Comparison of ENCODE assay signal across 8 cellular contexts in genomic region chr6:118934461-118935330, GRCh38. TPM values are rescaled to one million over a fixed set of nuclear protein-coding genes. Genes with fewer than 3 reads are reported as not detected.
DNase-seq lines count a peak whose midpoint lies in the region; ATAC-seq lines count a peak whose summit lies in the region.

MCM9 (minus strand) TSS chr6:118935159; CDS start chr6:118931723, 3,436 bp downstream.

- H3K9me3 ChIP-seq in BLaER1 treated with 17β-estradiol and CSF1 and Interleukin-3, amounts not matched to agents 10 nM and 100 nM (replicated peaks in 1 of 11), result peaks cover 0 to 11% (median 6%) of the 10 kb centered on the region in 11 experiments; a peak in 6 of 22 replicates

- H3K36me3 ChIP-seq in BLaER1 treated with 17β-estradiol and CSF1 and Interleukin-3, amounts not matched to agents 10 nM and 100 nM, result peaks cover 13 to 33% (median 26%) of the 10 kb centered on the region in 11 experiments

- H3K9ac ChIP-seq in BLaER1 treated with 17β-estradiol and CSF1 and Interleukin-3, amounts not matched to agents 10 nM and 100 nM, result peak within 1 kb of the TSS; percentile 87 to 97 (median 92)

- H3K27me3 ChIP-seq in BLaER1 treated with 17β-estradiol and CSF1 and Interleukin-3, amounts not matched to agents 10 nM and 100 nM, result no peaks in the 10 kb centered on the region

- POLR2A ChIA-PET in activated CD4-positive, alpha-beta T cell treated with anti-CD3 and anti-CD28 coated beads, Interleukin-2, amount 10 ng/mL, durations not matched to agents 7 days and 5 days (lab: Charles Lee), result no interaction called here

- CTCF ChIA-PET in activated CD4-positive, alpha-beta T cell treated with anti-CD3 and anti-CD28 coated beads, Interleukin-2, amount 10 ng/mL, durations not matched to agents 7 days and 5 days (lab: Charles Lee), result interaction anchor here (0.7 to 1.4 kb wide), 3 partner anchors 13 to 225 kb away, joined by 3 to 4 read pairs (median 3); no protein-coding TSS in a partner anchor

- no peaks in the 10 kb centered on the region for H3K27me3 Mint-ChIP-seq in activated CD4-positive, alpha-beta T cell treated with anti-CD3 and anti-CD28 coated beads, Interleukin-2, amount 10 ng/mL, durations not matched to agents 7 days and 5 days

- H3K36me3 Mint-ChIP-seq in activated CD4-positive, alpha-beta T cell treated with anti-CD3 and anti-CD28 coated beads, Interleukin-2, amount 10 ng/mL, durations not matched to agents 7 days and 5 days (ENCODE audit: low read depth), result peaks cover 28% of the 10 kb centered on the region

- H3K4me3 Mint-ChIP-seq in activated CD4-positive, alpha-beta T cell treated with anti-CD3 and anti-CD28 coated beads, Interleukin-2, amount 10 ng/mL, durations not matched to agents 7 days and 5 days, result peak within 1 kb of the TSS; percentile 81

- H3K9me3 Mint-ChIP-seq in activated CD4-positive, alpha-beta T cell treated with anti-CD3 and anti-CD28 coated beads, Interleukin-2, amount 10 ng/mL, durations not matched to agents 7 days and 5 days, result peaks cover 14% of the 10 kb centered on the region

- H3K4me3 ChIP-seq in BLaER1 treated with 17β-estradiol and CSF1 and Interleukin-3, amounts not matched to agents 10 nM and 100 nM, result peak within 1 kb of the TSS; percentile 75 to 92 (median 84)

- H4K20me1 ChIP-seq in BLaER1 treated with 17β-estradiol and CSF1 and Interleukin-3, amounts not matched to agents 10 nM and 100 nM, result peaks cover 0 to 29% (median 20%) of the 10 kb centered on the region in 11 experiments; a peak in 15 of 22 replicates

- H3K4me1 ChIP-seq in BLaER1 treated with 17β-estradiol and CSF1 and Interleukin-3, amounts not matched to agents 10 nM and 100 nM, result peaks cover 10 to 29% (median 24%) of the 10 kb centered on the region in 10 experiments; a peak in 18 of 20 replicates

- ATAC-seq in HG03457 (IDR thresholded peaks at IDR 0.05; ENCODE audit: unreplicated experiment), result peak; percentile 96
- peak; percentile 94 for ATAC-seq in left lobe of liver

- DNase-seq in GM19240 (ENCODE audit: insufficient read length, low spot score), result peak; percentile 88
- peak; percentile 97 for DNase-seq in NCI-H69 (lab: John Stamatoyannopoulos, UW)
- DNase-seq in activated CD4-positive, alpha-beta T cell treated with anti-CD3 and anti-CD28 coated beads, Interleukin-2, amount 10 ng/mL, durations not matched to agents 7 days and 5 days, result peak; percentile 87
- peak; percentile 74 for DNase-seq in dedifferentiated amniotic fluid mesenchymal stem cell (ENCODE audit: extremely low spot score)
- peak; percentile 94 for DNase-seq in left lobe of liver (ENCODE audit: low spot score)
- peak; percentile 83 for DNase-seq in stimulated activated CD4-positive, alpha-beta T cell treated with anti-CD3 and anti-CD28 coated beads, Interleukin-2, amount 100 ng/mL, for 4 hours (ENCODE audit: low read depth)

- H3K27ac ChIP-seq in BLaER1 treated with 17β-estradiol and CSF1 and Interleukin-3, amounts not matched to agents 10 nM and 100 nM, result peak within 1 kb of the TSS; percentile 88 to 96 (median 92)

- H3K4me1 Mint-ChIP-seq in activated CD4-positive, alpha-beta T cell treated with anti-CD3 and anti-CD28 coated beads, Interleukin-2, amount 10 ng/mL, durations not matched to agents 7 days and 5 days, result peaks cover 24% of the 10 kb centered on the region

- H3K27ac Mint-ChIP-seq in activated CD4-positive, alpha-beta T cell treated with anti-CD3 and anti-CD28 coated beads, Interleukin-2, amount 10 ng/mL, durations not matched to agents 7 days and 5 days, result peak within 1 kb of the TSS; percentile 93

- peak within 1 kb of the TSS; percentile 71 to 91 (median 83) for H3K4me2 ChIP-seq in BLaER1 treated with 17β-estradiol and CSF1 and Interleukin-3, amounts not matched to agents 10 nM and 100 nM

RNA-seq across cellular contexts. Expression of gene MCM9, which starts in this region (rescaled TPM):
- total RNA-seq in activated CD4-positive, alpha-beta T cell treated with anti-CD3 and anti-CD28 coated beads, Interleukin-2, amount 10 ng/mL, durations not matched to agents 7 days and 5 days, result 10 to 100 TPM; 19.9 to 21.2 TPM
- 5.1 TPM for total RNA-seq in left lobe of liver

Comparison
In these comparisons a context has a peak if more than half of its experiments do, and no peak if none do; other contexts are left out.
1. Peak in every context shown above with its lines: DNase-seq, ATAC-seq, H3K4me3 ChIP-seq and H3K27ac ChIP-seq.